In the genomic region with DNA sequence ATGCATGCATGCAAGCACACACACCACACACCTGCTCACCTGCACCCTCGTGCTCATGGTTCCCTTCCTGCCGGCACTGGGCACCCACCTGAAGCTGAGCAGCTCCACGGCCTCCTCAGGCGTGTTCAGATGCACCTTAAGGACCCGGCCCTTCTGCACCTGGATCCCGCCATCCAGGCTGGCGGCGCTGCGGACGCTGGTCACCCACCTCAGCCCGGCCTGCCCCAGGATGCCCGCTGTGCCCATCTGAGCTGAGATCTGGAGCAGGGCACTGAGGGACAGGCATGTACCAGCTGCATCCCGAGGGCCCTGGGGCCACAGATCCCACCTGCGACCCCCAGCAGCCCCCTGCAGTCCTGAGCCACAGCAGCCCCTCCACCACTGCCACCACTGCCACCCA, we compare ENCODE assay signal across 24 cellular contexts.
"Had no signal": no experiment of that assay in that cellular context is flagged by ENCODE, and none has a peak within 500 bp of the region (broad histone marks: within the 10 kb centered on the region; RNA-seq: fewer than 3 reads in every experiment).

No MANE protein-coding gene starts in this region.

- H3K9me3 ChIP-seq: colonic mucosa, esophagus squamous epithelium, lower lobe of right lung, right lobe of liver, thoracic aorta, tibial nerve, vagina had no signal

- H3K4me3 ChIP-seq: colonic mucosa, esophagus squamous epithelium, left ventricle myocardium inferior, lower lobe of right lung, mucosa of descending colon, ovary, right lobe of liver, thoracic aorta, tibial nerve, vagina had no signal

- H3K27ac ChIP-seq: colonic mucosa, esophagus squamous epithelium, left ventricle myocardium inferior, lower lobe of right lung, ovary, right lobe of liver, thoracic aorta, tibial nerve, vagina had no signal

- H3K4me1 ChIP-seq: colonic mucosa, left ventricle myocardium inferior, lower lobe of right lung, right lobe of liver, tibial nerve, vagina had no signal

- ATAC-seq: left colon; lower lobe of right lung; mucosa of descending colon; stimulated activated naive B cell treated with anti-CD40 and anti-IgM and Interleukin-4, amounts not matched to agents 10 μg/mL and 1 μg/mL and 100 μg/mL, for 72 hours had no signal

- DNase-seq: colonic mucosa; effector CD8-positive, alpha-beta T cell; esophagus squamous epithelium; foreskin melanocyte; hypothalamus; immature natural killer cell; islet precursor cell; kidney glomerular epithelial cell; left colon; left ventricle myocardium inferior; lower lobe of right lung; mucosa of descending colon; naive B cell; occipital lobe; ovary; retina; small intestine; stimulated activated CD4-positive, alpha-beta T cell treated with anti-CD3 and anti-CD28 coated beads, Interleukin-15, amount 100 ng/mL, for 24 hours; stimulated activated CD4-positive, alpha-beta T cell treated with anti-CD3 and anti-CD28 coated beads, Interleukin-2, amount 100 ng/mL, for 48 hours; stimulated activated naive B cell treated with anti-CD40 and anti-IgM and Interleukin-4, amounts not matched to agents 10 μg/mL and 1 μg/mL and 100 μg/mL, for 72 hours had no signal

- H3K36me3 ChIP-seq: colonic mucosa, esophagus squamous epithelium, left ventricle myocardium inferior, lower lobe of right lung, ovary, right lobe of liver, thoracic aorta, tibial nerve, vagina had no signal

- H3K27me3 ChIP-seq: colonic mucosa, esophagus squamous epithelium, ovary, right lobe of liver, tibial nerve, vagina had no signal
